ENCODE assay signal across 27 cellular contexts in genomic region chr11:1542267-1542666, GRCh38. TPM values are rescaled to one million over a fixed set of nuclear protein-coding genes. Genes with fewer than 3 reads are reported as not detected.
DNase-seq lines count a peak whose midpoint lies in the region; ATAC-seq, FAIRE-seq and TF ChIP-seq lines count a peak whose summit lies in the region.
"Had no signal": no experiment of that assay in that cellular context is flagged by ENCODE, and none has a peak within 500 bp of the region (broad histone marks: within the 10 kb centered on the region; RNA-seq: fewer than 3 reads in every experiment).

No MANE protein-coding gene starts in this region.

- H3K4me1 ChIP-seq in HepG2 (ENCODE audit: insufficient read depth, low read length) (peaks cover 5% of the 10 kb centered on the region), right lobe of liver (peaks cover 0 to 14% (median 0%) of the 10 kb centered on the region in 4 donors), colonic mucosa (peaks cover 4% of the 10 kb centered on the region)

- H2AFZ ChIP-seq in HepG2 (ENCODE audit: low read length), result no peak overlapping the region
- H2AFZ ChIP-seq: hepatocyte had no signal

- POLR2A ChIA-PET in HepG2 (lab: Yijun Ruan, JAX), result interaction anchor here (1.1 kb wide), 1 partner anchor 11 kb away, joined by 3 read pairs; no protein-coding TSS in a partner anchor

- no peak for TF ChIP-seq EP300 in HepG2 (IDR thresholded peaks at IDR 0.05; ENCODE audit: low read depth in 2 of 2, low read length in 2 of 2)
- TF ChIP-seq EP300 in HepG2 (CRISPR knock-in tag; IDR thresholded peaks at IDR 0.05; ENCODE audit: borderline replicate concordance), result no peak

- no peak for TF ChIP-seq RAD21 in HepG2 (CRISPR knock-in tag; IDR thresholded peaks at IDR 0.05)

- H3K27me3 ChIP-seq in HepG2 (ENCODE audit: control insufficient read depth in 1 of 2, insufficient read depth in 2 of 2, low read length in 2 of 2) (peaks cover 35 to 75% of the 10 kb centered on the region in 2 experiments; a peak in 4 of 5 replicates), right lobe of liver (peaks cover 0 to 5% of the 10 kb centered on the region in 2 donors), colonic mucosa (peaks cover 7% of the 10 kb centered on the region)

- CTCF ChIA-PET in HepG2 (lab: Yijun Ruan, JAX; ENCODE audit: low intra/inter-chr PET ratio, low total read pairs), result interaction anchor here (1.5 kb wide), 1 partner anchor 31 kb away, joined by 3 read pairs; no protein-coding TSS in a partner anchor

- no peaks in the 10 kb centered on the region for H3K36me3 ChIP-seq in HepG2 (replicated peaks in 1 of 2; ENCODE audit: control insufficient read depth in 1 of 2, insufficient read depth in 2 of 2, low read length in 2 of 2)
- no peaks in the 10 kb centered on the region for H3K36me3 ChIP-seq in right lobe of liver
- no peaks in the 10 kb centered on the region for H3K36me3 ChIP-seq in colonic mucosa
- H3K36me3 ChIP-seq: Peyer's patch, vagina had no signal

- no peak for DNase-seq in HepG2 (ENCODE audit: low spot score)
- no peak for DNase-seq in right lobe of liver
- DNase-seq in NCI-H2196 treated with DMSO at 0.1 percent for 48 hours (lab: John Stamatoyannopoulos, UW; ENCODE audit: unreplicated experiment), result peak; percentile 61
- DNase-seq in colonic mucosa, result peak; percentile 60
- no peak for DNase-seq in activated CD8-positive, alpha-beta memory T cell treated with anti-CD3 and anti-CD28 coated beads, Interleukin-2, amount 50 U/mL, for 4 hours
- no peak for DNase-seq in GM10266 (ENCODE audit: extremely low spot score)
- no peak for DNase-seq in NCI-H446 treated with DMSO at 0.1 percent for 48 hours (lab: John Stamatoyannopoulos, UW)
- DNase-seq: activated CD4-positive, alpha-beta T cell treated with anti-CD3 and anti-CD28 coated beads, Interleukin-2, amount 10 ng/mL, durations not matched to agents 7 days and 5 days; cerebellar nuclear complex; effector CD4-positive, alpha-beta T cell; erythroblast; foreskin fibroblast; Karpas-422; NCI-H446; Peyer's patch; posterior cingulate gyrus; SK-N-SH had no signal

- FAIRE-seq in HepG2 (lab: Jason Lieb, UNC), result no peak
- FAIRE-seq: astrocyte, GM12878 had no signal

- H3K27ac ChIP-seq in HepG2 (ENCODE audit: extremely low read length, insufficient read depth, low read length) (no peak overlapping the region), right lobe of liver (no peak overlapping the region), colonic mucosa (no peak overlapping the region)
- H3K27ac ChIP-seq: hepatocyte, Peyer's patch, vagina, VCaP had no signal

- in situ Hi-C loops in HepG2 (cut with HindIII; ENCODE audit: extremely low pct_ligation_motif_present, low pct_unique_long_range_greater_than_20kb), result no loop called here

- H3K4me3 ChIP-seq in HepG2 (replicated peaks in 1 of 3; ENCODE audit: insufficient read depth in 1 of 3, low read depth in 2 of 3, low read length in 3 of 3) (no peak overlapping the region), right lobe of liver (no peak overlapping the region), colonic mucosa (no peak overlapping the region)
- H3K4me3 ChIP-seq: GM12878, hepatocyte, Peyer's patch, vagina had no signal

- no peaks in the 10 kb centered on the region for H4K20me1 ChIP-seq in HepG2 (ENCODE audit: insufficient read depth, low read length)

- ATAC-seq in HepG2 (no peak), right lobe of liver (no peak)

- intact Hi-C loops in HepG2 (cut with micrococcal nuclease; ENCODE audit: unreplicated experiment) (no loop called here), right lobe of liver (cut with DNase I) (loop anchor here in 1 of 2 donors (10.0 kb wide), 1 partner anchor 93 kb away; no protein-coding TSS in a partner anchor), colonic mucosa (cut with DNase I) (loop anchor here (5.0 kb wide), 1 partner anchor 35 kb away; no protein-coding TSS in a partner anchor)

- no peak for TF ChIP-seq CTCF in HepG2 (CRISPR knock-in tag; IDR thresholded peaks at IDR 0.05)
- no peak for TF ChIP-seq CTCF in right lobe of liver (IDR thresholded peaks at IDR 0.05)
- no peak for TF ChIP-seq CTCF in colonic mucosa (IDR thresholded peaks at IDR 0.05)
- TF ChIP-seq CTCF in GM10266 (IDR thresholded peaks at IDR 0.05; ENCODE audit: control insufficient read depth, insufficient read depth, low read depth, missing control alignments), result no peak

- peaks cover 3% of the 10 kb centered on the region for H3K79me2 ChIP-seq in HepG2 (ENCODE audit: insufficient read depth, low read length)

- no peaks in the 10 kb centered on the region for H3K9me3 ChIP-seq in HepG2 (ENCODE audit: low read length)
- H3K9me3 ChIP-seq in right lobe of liver, result no peaks in the 10 kb centered on the region
- no peaks in the 10 kb centered on the region for H3K9me3 ChIP-seq in colonic mucosa
- H3K9me3 ChIP-seq: Peyer's patch, SK-N-SH, vagina had no signal

- no CpG with 5 or more reads among the region's 10 CpGs for WGBS in HepG2 (ENCODE audit: low lambda C conversion rate)
- 0% methylated on average over 1 of the region's 10 CpGs for WGBS in right lobe of liver (ENCODE audit: insufficient coverage, low coverage, low lambda C conversion rate, missing lambda C conversion rate)

- no peak overlapping the region for H3K4me2 ChIP-seq in HepG2 (ENCODE audit: low read depth, low read length)
- H3K4me2 ChIP-seq: hepatocyte, SK-N-SH had no signal

- TF ChIP-seq POLR2A in HepG2 (IDR thresholded peaks at IDR 0.05; ENCODE audit: insufficient read depth in 1 of 2, low read depth in 2 of 2, low read length in 2 of 2) (no peak), right lobe of liver (IDR thresholded peaks at IDR 0.05) (no peak)

- BruUV-seq in HepG2 (replicated peaks; lab: Mats Ljungman, UMichigan), result no TSS peak

- H3K9ac ChIP-seq in HepG2 (ENCODE audit: insufficient read depth, low read depth, low read length) (no peak overlapping the region), colonic mucosa (ENCODE audit: low read depth in 2 of 2, low read length in 2 of 2) (no peak overlapping the region)
- H3K9ac ChIP-seq: SK-N-SH had no signal

RNA-seq across cellular contexts. Expression of gene DUSP8, which starts 29.8 kb away (rescaled TPM):
- 0.95 and 1.8 TPM in 2 replicates for total RNA-seq in HepG2 (2016; rRNA removed; fragmentation: Illumina TruSeq; extraction: Trizol)
- total RNA-seq in HepG2 (2016; cell fraction: cytosol; rRNA removed; fragmentation: Illumina TruSeq; extraction: Trizol; ENCODE audit: low read depth), result 0.30 and 0.62 TPM in 2 replicates
- total RNA-seq in HepG2 (2016; cell fraction: insoluble cytoplasmic fraction; rRNA removed; fragmentation: Illumina TruSeq; extraction: Trizol), result 1.1 and 2.2 TPM in 2 replicates
- 1.2 and 1.3 TPM in 2 replicates for total RNA-seq in HepG2 (2016; cell fraction: membrane; rRNA removed; fragmentation: Illumina TruSeq; extraction: Trizol)
- 1.1 and 1.3 TPM in 2 replicates for total RNA-seq in HepG2 (2016; cell fraction: nucleus; rRNA removed; fragmentation: Illumina TruSeq; extraction: Trizol)
- polyA plus RNA-seq in HepG2 (2011; rRNA removed), result 8.0 and 15.4 TPM in 2 replicates
- 7.3 and 9.2 TPM in 2 replicates for polyA plus RNA-seq in HepG2 (2011; cell fraction: cytosol; rRNA removed)
- 11.7 and 12.2 TPM in 2 replicates for polyA plus RNA-seq in HepG2 (2011; cell fraction: nucleus; rRNA removed)
- 13.2 and 23.6 TPM in 2 replicates for polyA plus RNA-seq in HepG2 (2012)
- polyA plus RNA-seq in HepG2 (2016; cell fraction: cytosol; fragmentation: Illumina TruSeq; extraction: Trizol; ENCODE audit: low read depth), result 0.49 and 1.5 TPM in 2 replicates
- 3.4 and 4.9 TPM in 2 replicates for polyA plus RNA-seq in HepG2 (2016; cell fraction: insoluble cytoplasmic fraction; fragmentation: Illumina TruSeq; extraction: Trizol; ENCODE audit: low read depth)
- 2.0 and 2.8 TPM in 2 replicates for polyA plus RNA-seq in HepG2 (2016; cell fraction: membrane; fragmentation: Illumina TruSeq; extraction: Trizol; ENCODE audit: low read depth)
- 5.9 and 6.8 TPM in 2 replicates for polyA plus RNA-seq in HepG2 (2016; cell fraction: nucleus; fragmentation: Illumina TruSeq; extraction: Trizol; ENCODE audit: insufficient read depth, low read depth)
- polyA minus RNA-seq in HepG2 (2011; rRNA and poly(A)+ RNA removed; ENCODE audit: low replicate concordance), result 5.4 and 14.1 TPM in 2 replicates
- 4.0 and 5.3 TPM in 2 replicates for polyA minus RNA-seq in HepG2 (2011; cell fraction: cytosol; rRNA and poly(A)+ RNA removed)
- polyA minus RNA-seq in HepG2 (2011; cell fraction: nucleus; rRNA and poly(A)+ RNA removed), result 0.90 and 3.0 TPM in 2 replicates
- total RNA-seq in right lobe of liver, result 10 to 100 TPM in 2 of 6 experiments, 1 to 10 TPM in 2, under 1 TPM in 2; 0.22 to 13.7 (median 4.4) TPM
- 10 to 100 TPM; 21.8 to 33.9 TPM for total RNA-seq in colonic mucosa

RNA-seq across cellular contexts. Expression of gene KRTAP5-1, which starts 42.8 kb away (rescaled TPM):
- total RNA-seq in HepG2 (2016; rRNA removed; fragmentation: Illumina TruSeq; extraction: Trizol), result not detected in 2 replicates
- not detected in 2 replicates for total RNA-seq in HepG2 (2016; cell fraction: cytosol; rRNA removed; fragmentation: Illumina TruSeq; extraction: Trizol; ENCODE audit: low read depth)
- not detected in 2 replicates for total RNA-seq in HepG2 (2016; cell fraction: insoluble cytoplasmic fraction; rRNA removed; fragmentation: Illumina TruSeq; extraction: Trizol)
- total RNA-seq in HepG2 (2016; cell fraction: membrane; rRNA removed; fragmentation: Illumina TruSeq; extraction: Trizol), result not detected in 2 replicates
- not detected in 2 replicates for total RNA-seq in HepG2 (2016; cell fraction: nucleus; rRNA removed; fragmentation: Illumina TruSeq; extraction: Trizol)
- not detected in 2 replicates for polyA plus RNA-seq in HepG2 (2011; rRNA removed)
- polyA plus RNA-seq in HepG2 (2011; cell fraction: cytosol; rRNA removed), result not detected in 2 replicates
- polyA plus RNA-seq in HepG2 (2011; cell fraction: nucleus; rRNA removed), result not detected in 2 replicates
- polyA plus RNA-seq in HepG2 (2012), result 0.25 and 0.99 TPM in 2 replicates
- not detected in 2 replicates for polyA plus RNA-seq in HepG2 (2016; cell fraction: cytosol; fragmentation: Illumina TruSeq; extraction: Trizol; ENCODE audit: low read depth)
- not detected in 2 replicates for polyA plus RNA-seq in HepG2 (2016; cell fraction: insoluble cytoplasmic fraction; fragmentation: Illumina TruSeq; extraction: Trizol; ENCODE audit: low read depth)
- polyA plus RNA-seq in HepG2 (2016; cell fraction: membrane; fragmentation: Illumina TruSeq; extraction: Trizol; ENCODE audit: low read depth), result not detected in 2 replicates
- not detected in 2 replicates for polyA plus RNA-seq in HepG2 (2016; cell fraction: nucleus; fragmentation: Illumina TruSeq; extraction: Trizol; ENCODE audit: insufficient read depth, low read depth)
- polyA minus RNA-seq in HepG2 (2011; rRNA and poly(A)+ RNA removed; ENCODE audit: low replicate concordance), result not detected in 2 replicates
- polyA minus RNA-seq in HepG2 (2011; cell fraction: cytosol; rRNA and poly(A)+ RNA removed), result not detected in 2 replicates
- polyA minus RNA-seq in HepG2 (2011; cell fraction: nucleus; rRNA and poly(A)+ RNA removed), result not detected in 2 replicates
- not detected for total RNA-seq in right lobe of liver
- total RNA-seq in colonic mucosa, result not detected
- total RNA-seq: activated CD4-positive, alpha-beta T cell treated with anti-CD3 and anti-CD28 coated beads, Interleukin-2, amount 10 ng/mL, durations not matched to agents 7 days and 5 days; activated T-helper 2 cell treated with anti-CD3 and anti-CD28 coated beads, Interferon-gamma antibody, Interleukin-2, Interleukin-4, amounts not matched to agents 10 μg/mL and 5 μg/mL and 100 μg/mL, durations not matched to agents 14 hours and 24 hours and 36 hours; astrocyte; GM12878; hepatocyte; liver; mononuclear cell; neural crest cell; Peyer's patch; T-helper 2 cell treated with Interferon-gamma antibody and Interleukin-4, amounts not matched to agents 100 ng/mL and 5 ng/mL, for 36 hours; vagina had no signal
- polyA plus RNA-seq: GM12878, hepatocyte, liver, SK-N-SH had no signal

RNA-seq across cellular contexts. Expression of gene MOB2, which starts 55.7 kb away (rescaled TPM):
- total RNA-seq in HepG2 (2016; rRNA removed; fragmentation: Illumina TruSeq; extraction: Trizol) (21.8 and 22.3 TPM in 2 replicates), right lobe of liver (10 to 100 TPM in 5 of 6 experiments, 1 to 10 TPM in 1; 8.5 to 17.0 (median 14.1) TPM), colonic mucosa (10 to 100 TPM; 41.6 to 49.2 TPM)
- 10.4 and 12.3 TPM in 2 replicates for total RNA-seq in HepG2 (2016; cell fraction: cytosol; rRNA removed; fragmentation: Illumina TruSeq; extraction: Trizol; ENCODE audit: low read depth)
- total RNA-seq in HepG2 (2016; cell fraction: insoluble cytoplasmic fraction; rRNA removed; fragmentation: Illumina TruSeq; extraction: Trizol), result 21.2 and 23.8 TPM in 2 replicates
- total RNA-seq in HepG2 (2016; cell fraction: membrane; rRNA removed; fragmentation: Illumina TruSeq; extraction: Trizol), result 16.9 and 20.1 TPM in 2 replicates
- total RNA-seq in HepG2 (2016; cell fraction: nucleus; rRNA removed; fragmentation: Illumina TruSeq; extraction: Trizol), result 12.2 and 12.9 TPM in 2 replicates
- 27.7 and 37.6 TPM in 2 replicates for polyA plus RNA-seq in HepG2 (2011; rRNA removed)
- 24.6 and 33.1 TPM in 2 replicates for polyA plus RNA-seq in HepG2 (2011; cell fraction: cytosol; rRNA removed)
- polyA plus RNA-seq in HepG2 (2011; cell fraction: nucleus; rRNA removed), result 72.4 and 74.8 TPM in 2 replicates
- polyA plus RNA-seq in HepG2 (2012), result 15.8 and 25.3 TPM in 2 replicates
- 8.6 and 10.0 TPM in 2 replicates for polyA plus RNA-seq in HepG2 (2016; cell fraction: cytosol; fragmentation: Illumina TruSeq; extraction: Trizol; ENCODE audit: low read depth)
- polyA plus RNA-seq in HepG2 (2016; cell fraction: insoluble cytoplasmic fraction; fragmentation: Illumina TruSeq; extraction: Trizol; ENCODE audit: low read depth), result 23.8 and 24.4 TPM in 2 replicates
- 15.0 and 16.7 TPM in 2 replicates for polyA plus RNA-seq in HepG2 (2016; cell fraction: membrane; fragmentation: Illumina TruSeq; extraction: Trizol; ENCODE audit: low read depth)
- 23.4 and 24.8 TPM in 2 replicates for polyA plus RNA-seq in HepG2 (2016; cell fraction: nucleus; fragmentation: Illumina TruSeq; extraction: Trizol; ENCODE audit: insufficient read depth, low read depth)
- 21.3 and 36.0 TPM in 2 replicates for polyA minus RNA-seq in HepG2 (2011; rRNA and poly(A)+ RNA removed; ENCODE audit: low replicate concordance)
- polyA minus RNA-seq in HepG2 (2011; cell fraction: cytosol; rRNA and poly(A)+ RNA removed), result 7.4 and 16.7 TPM in 2 replicates
- polyA minus RNA-seq in HepG2 (2011; cell fraction: nucleus; rRNA and poly(A)+ RNA removed), result 8.7 and 9.8 TPM in 2 replicates

RNA-seq across cellular contexts. Expression of gene KRTAP5-2, which starts 55.8 kb away (rescaled TPM):
- total RNA-seq in HepG2 (2016; rRNA removed; fragmentation: Illumina TruSeq; extraction: Trizol) (not detected in 2 replicates), right lobe of liver (not detected), colonic mucosa (not detected)
- not detected in 2 replicates for total RNA-seq in HepG2 (2016; cell fraction: cytosol; rRNA removed; fragmentation: Illumina TruSeq; extraction: Trizol; ENCODE audit: low read depth)
- not detected in 2 replicates for total RNA-seq in HepG2 (2016; cell fraction: insoluble cytoplasmic fraction; rRNA removed; fragmentation: Illumina TruSeq; extraction: Trizol)
- total RNA-seq in HepG2 (2016; cell fraction: membrane; rRNA removed; fragmentation: Illumina TruSeq; extraction: Trizol), result not detected in 2 replicates
- not detected in 2 replicates for total RNA-seq in HepG2 (2016; cell fraction: nucleus; rRNA removed; fragmentation: Illumina TruSeq; extraction: Trizol)
- not detected in 2 replicates for polyA plus RNA-seq in HepG2 (2011; rRNA removed)
- not detected in 2 replicates for polyA plus RNA-seq in HepG2 (2011; cell fraction: cytosol; rRNA removed)
- polyA plus RNA-seq in HepG2 (2011; cell fraction: nucleus; rRNA removed), result not detected in 2 replicates
- polyA plus RNA-seq in HepG2 (2012), result 0.29 and 0.55 TPM in 2 replicates
- polyA plus RNA-seq in HepG2 (2016; cell fraction: cytosol; fragmentation: Illumina TruSeq; extraction: Trizol; ENCODE audit: low read depth), result not detected in 2 replicates
- not detected in 2 replicates for polyA plus RNA-seq in HepG2 (2016; cell fraction: insoluble cytoplasmic fraction; fragmentation: Illumina TruSeq; extraction: Trizol; ENCODE audit: low read depth)
- polyA plus RNA-seq in HepG2 (2016; cell fraction: membrane; fragmentation: Illumina TruSeq; extraction: Trizol; ENCODE audit: low read depth), result not detected in 2 replicates
- not detected in 2 replicates for polyA plus RNA-seq in HepG2 (2016; cell fraction: nucleus; fragmentation: Illumina TruSeq; extraction: Trizol; ENCODE audit: insufficient read depth, low read depth)
- 0.21 TPM in 1 of 2 replicates, not detected in the other for polyA minus RNA-seq in HepG2 (2011; rRNA and poly(A)+ RNA removed; ENCODE audit: low replicate concordance)
- polyA minus RNA-seq in HepG2 (2011; cell fraction: cytosol; rRNA and poly(A)+ RNA removed), result not detected in 2 replicates
- not detected in 2 replicates for polyA minus RNA-seq in HepG2 (2011; cell fraction: nucleus; rRNA and poly(A)+ RNA removed)
- total RNA-seq: activated CD4-positive, alpha-beta T cell treated with anti-CD3 and anti-CD28 coated beads, Interleukin-2, amount 10 ng/mL, durations not matched to agents 7 days and 5 days; activated T-helper 2 cell treated with anti-CD3 and anti-CD28 coated beads, Interferon-gamma antibody, Interleukin-2, Interleukin-4, amounts not matched to agents 10 μg/mL and 5 μg/mL and 100 μg/mL, durations not matched to agents 14 hours and 24 hours and 36 hours; astrocyte; GM12878; hepatocyte; liver; mononuclear cell; neural crest cell; Peyer's patch; T-helper 2 cell treated with Interferon-gamma antibody and Interleukin-4, amounts not matched to agents 100 ng/mL and 5 ng/mL, for 36 hours; vagina had no signal
- polyA plus RNA-seq: GM12878, hepatocyte, SK-N-SH had no signal

Comparison
In these comparisons a context has a peak if more than half of its experiments do, and no peak if none do; other contexts are left out.
1. DNase-seq: peak in NCI-H2196 treated with DMSO at 0.1 percent for 48 hours (single experiment) and colonic mucosa (single experiment); none in HepG2 (single experiment), right lobe of liver (0 of 3), activated CD8-positive, alpha-beta memory T cell treated with anti-CD3 and anti-CD28 coated beads, Interleukin-2, amount 50 U/mL, for 4 hours (single experiment), GM10266 (single experiment) and NCI-H446 treated with DMSO at 0.1 percent for 48 hours (single experiment).